ENCODE assay signal across 13 cellular contexts in genomic region chr15:78481917-78482316, GRCh38. TPM values are rescaled to one million over a fixed set of nuclear protein-coding genes. Genes with fewer than 3 reads are reported as not detected.
DNase-seq lines count a peak whose midpoint lies in the region; ATAC-seq and TF ChIP-seq lines count a peak whose summit lies in the region.
"Had no signal": no experiment of that assay in that cellular context is flagged by ENCODE, and none has a peak within 500 bp of the region (broad histone marks: within the 10 kb centered on the region; RNA-seq: fewer than 3 reads in every experiment).

No MANE protein-coding gene starts in this region.

- H3K9me3 Mint-ChIP-seq in mesothelial cell of epicardium = no peaks in the 10 kb centered on the region
- H3K9me3 Mint-ChIP-seq: CD4-positive, CD25-positive, alpha-beta regulatory T cell had no signal

- peak overlapping the region; percentile 39 for H3K27ac ChIP-seq in cardiac muscle cell
- H3K27ac ChIP-seq: 22Rv1; BLaER1 treated with 17β-estradiol and CSF1 and Interleukin-3, amounts not matched to agents 10 nM and 100 nM; GM23248 had no signal

- H3K4me1 ChIP-seq in cardiac muscle cell (ENCODE audit: low read depth) (no peaks in the 10 kb centered on the region), adipocyte (ENCODE audit: control insufficient read depth, insufficient read depth, low read length) (peaks cover 14% of the 10 kb centered on the region)
- H3K4me1 ChIP-seq: BLaER1 treated with 17β-estradiol and CSF1 and Interleukin-3, amounts not matched to agents 10 nM and 100 nM had no signal

- H3K9me3 ChIP-seq in cardiac muscle cell (ENCODE audit: low read depth) (no peaks in the 10 kb centered on the region), adipocyte (ENCODE audit: control insufficient read depth, low read length) (no peaks in the 10 kb centered on the region)
- H3K9me3 ChIP-seq: BLaER1 treated with 17β-estradiol and CSF1 and Interleukin-3, amounts not matched to agents 10 nM and 100 nM had no signal

- no peaks in the 10 kb centered on the region for H3K27me3 Mint-ChIP-seq in mesothelial cell of epicardium (ENCODE audit: low read depth)
- H3K27me3 Mint-ChIP-seq: CD4-positive, CD25-positive, alpha-beta regulatory T cell had no signal

- no peak overlapping the region for H3K4me3 Mint-ChIP-seq in mesothelial cell of epicardium

- intact Hi-C loops in left ventricle myocardium superior (cut with micrococcal nuclease) = no loop called here

- ATAC-seq in left ventricle myocardium superior (no peak), GM21423 (IDR thresholded peaks at IDR 0.05; ENCODE audit: unreplicated experiment) (no peak), GM18498 (IDR thresholded peaks at IDR 0.05; ENCODE audit: unreplicated experiment) (no peak)

- peaks cover 72% of the 10 kb centered on the region for H3K36me3 ChIP-seq in cardiac muscle cell
- peaks cover 71% of the 10 kb centered on the region for H3K36me3 ChIP-seq in adipocyte (ENCODE audit: control insufficient read depth, insufficient read depth, low read length, severe bottlenecking)

- no peak for TF ChIP-seq CTCF in cardiac muscle cell (IDR thresholded peaks at IDR 0.05; ENCODE audit: low read depth, low read length)
- no peak for TF ChIP-seq CTCF in mesothelial cell of epicardium (IDR thresholded peaks at IDR 0.05; ENCODE audit: unreplicated experiment)

- no peaks in the 10 kb centered on the region for H3K4me1 Mint-ChIP-seq in mesothelial cell of epicardium
- H3K4me1 Mint-ChIP-seq: CD4-positive, CD25-positive, alpha-beta regulatory T cell had no signal

- H3K4me3 ChIP-seq in cardiac muscle cell = no peak overlapping the region
- no peak overlapping the region for H3K4me3 ChIP-seq in adipocyte (ENCODE audit: low read length)
- H3K4me3 ChIP-seq: BLaER1 treated with 17β-estradiol and CSF1 and Interleukin-3, amounts not matched to agents 10 nM and 100 nM; GM23248 had no signal

- H3K27me3 ChIP-seq in cardiac muscle cell = no peaks in the 10 kb centered on the region
- H3K27me3 ChIP-seq in adipocyte (replicated peaks; ENCODE audit: control insufficient read depth, insufficient read depth, low read length) = no peaks in the 10 kb centered on the region
- H3K27me3 ChIP-seq: BLaER1 treated with 17β-estradiol and CSF1 and Interleukin-3, amounts not matched to agents 10 nM and 100 nM had no signal

- H3K9ac ChIP-seq in adipocyte (ENCODE audit: low read length) = peak overlapping the region; percentile 5
- H3K9ac ChIP-seq: BLaER1 treated with 17β-estradiol and CSF1 and Interleukin-3, amounts not matched to agents 10 nM and 100 nM; GM23248 had no signal

- H3K36me3 Mint-ChIP-seq in mesothelial cell of epicardium = peaks cover 40% of the 10 kb centered on the region

- DNase-seq in cardiac muscle cell (ENCODE audit: low read depth in 1 of 2, low spot score in 1 of 2) (no peak), left ventricle myocardium superior (no peak), adipocyte (ENCODE audit: low read depth) (no peak), mesothelial cell of epicardium (ENCODE audit: low spot score in 2 of 2, unreplicated experiment in 2 of 2) (no peak)
- DNase-seq in activated naive CD4-positive, alpha-beta T cell treated with Interleukin-2 at 50 U/mL for 16 hours = no peak
- no peak for DNase-seq in activated CD8-positive, alpha-beta memory T cell treated with anti-CD3 and anti-CD28 coated beads for 24 hours
- DNase-seq: GF-D8 had no signal

- peak overlapping the region; percentile 41 for H3K27ac Mint-ChIP-seq in mesothelial cell of epicardium
- H3K27ac Mint-ChIP-seq: CD4-positive, CD25-positive, alpha-beta regulatory T cell had no signal

RNA-seq across cellular contexts. Expression of gene HYKK, which starts 25.5 kb away (rescaled TPM):
- 6.1 and 9.2 TPM in 2 replicates for total RNA-seq in cardiac muscle cell
- 3.7 and 6.4 TPM in 2 replicates for polyA plus RNA-seq in cardiac muscle cell
- 6.3 TPM for total RNA-seq in left ventricle myocardium superior
- total RNA-seq in mesothelial cell of epicardium = 5.6 to 7.0 TPM (median 6.0 TPM) in 3 replicates

RNA-seq across cellular contexts. Expression of gene IREB2, which starts 43.9 kb away (rescaled TPM):
- total RNA-seq in cardiac muscle cell (21.6 and 34.2 TPM in 2 replicates), left ventricle myocardium superior (25.2 TPM), mesothelial cell of epicardium (84.9 to 105 TPM (median 90.1 TPM) in 3 replicates)
- 23.4 and 30.4 TPM in 2 replicates for polyA plus RNA-seq in cardiac muscle cell

RNA-seq across cellular contexts. Expression of gene PSMA4, which starts 58.3 kb away (rescaled TPM):
- total RNA-seq in cardiac muscle cell = 93.7 and 119 TPM in 2 replicates
- 260 and 264 TPM in 2 replicates for polyA plus RNA-seq in cardiac muscle cell
- total RNA-seq in left ventricle myocardium superior = 116 TPM
- 163 to 176 TPM (median 165 TPM) in 3 replicates for total RNA-seq in mesothelial cell of epicardium
